11 cellular contexts compared by ENCODE assay signal in the genomic region with DNA sequence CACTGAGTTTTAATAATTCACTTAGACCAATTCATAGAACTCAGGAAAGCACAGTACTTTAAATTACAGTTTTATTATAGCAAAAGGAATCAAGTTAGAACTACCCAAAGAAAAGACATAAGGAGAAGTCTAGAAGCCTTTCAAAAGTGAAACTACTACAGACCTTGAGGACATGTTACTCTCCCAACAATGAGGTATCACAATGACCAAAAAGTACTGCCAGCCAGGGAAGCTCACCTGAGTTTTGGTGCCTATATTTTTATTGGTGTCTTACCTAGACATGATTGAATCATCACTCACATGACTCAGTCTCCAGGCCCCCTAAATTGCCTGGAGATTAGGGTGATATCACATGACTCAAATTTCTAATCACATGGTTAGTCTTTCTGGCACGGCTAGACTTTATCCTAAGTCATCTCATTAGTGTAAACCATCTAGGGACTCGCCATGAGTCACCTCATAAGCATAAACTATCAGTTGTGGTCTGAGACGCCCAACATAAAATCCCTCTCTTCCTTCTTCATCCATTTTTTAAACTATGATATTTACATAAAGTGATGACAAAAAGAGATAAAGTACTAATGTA.
DNase-seq lines count a peak whose midpoint lies in the region; ATAC-seq, FAIRE-seq and TF ChIP-seq lines count a peak whose summit lies in the region.
"Had no signal": no experiment of that assay in that cellular context is flagged by ENCODE, and none has a peak within 500 bp of the region (broad histone marks: within the 10 kb centered on the region; RNA-seq: fewer than 3 reads in every experiment).

No MANE protein-coding gene starts in this region.

- no peak for TF ChIP-seq EP300 in transverse colon (IDR thresholded peaks at IDR 0.05; ENCODE audit: low read depth)

- in situ Hi-C loops in transverse colon (cut with MboI; ENCODE audit: low pct_ligation_motif_present in 1 of 4, low pct_unique_long_range_greater_than_20kb in 1 of 4, low sequenced_read_pairs in 3 of 4) = no loop called here

- ATAC-seq in GM18508 (IDR thresholded peaks at IDR 0.05; ENCODE audit: insufficient read depth, unreplicated experiment) (peak; percentile 73), GM21723 (IDR thresholded peaks at IDR 0.05; ENCODE audit: unreplicated experiment) (peak; percentile 66), HG03565 (IDR thresholded peaks at IDR 0.05; ENCODE audit: unreplicated experiment) (peak; percentile 75)

- TF ChIP-seq POLR2A in transverse colon (IDR thresholded peaks at IDR 0.05) = no peak

- TF ChIP-seq CTCF in bronchial epithelial cell (IDR thresholded peaks at IDR 0.05; ENCODE audit: insufficient read depth, low read length, severe bottlenecking) (no peak), transverse colon (IDR thresholded peaks at IDR 0.05) (no peak)

- intact Hi-C loops in transverse colon (cut with DNase I; ENCODE audit: low total_unique reads) = loop anchor here (10.0 kb wide), 1 partner anchor 478 kb away; no protein-coding TSS in a partner anchor

- no peaks in the 10 kb centered on the region for H3K9me3 ChIP-seq in transverse colon
- H3K9me3 ChIP-seq: Caco-2 had no signal

- WGBS in transverse colon (ENCODE audit: low coverage in 1 of 2), 2 donors = 51 to 56% methylated on average over 3 of the region's 3 CpGs

- H3K27me3 ChIP-seq in bronchial epithelial cell (ENCODE audit: control insufficient read depth, insufficient read depth, low read length) = no peaks in the 10 kb centered on the region
- no peaks in the 10 kb centered on the region for H3K27me3 ChIP-seq in transverse colon

- no peaks in the 10 kb centered on the region for H3K4me1 ChIP-seq in transverse colon
- H3K4me1 ChIP-seq: Caco-2 had no signal

- DNase-seq in bronchial epithelial cell (ENCODE audit: low read depth) (peak; percentile 96), nucleus accumbens (lab: John Stamatoyannopoulos, UW) (no peak), SIG-M5 (lab: John Stamatoyannopoulos, UW) (no peak), T1000 (lab: John Stamatoyannopoulos, UW) (no peak), transverse colon (no peak)
- DNase-seq: activated naive CD4-positive, alpha-beta T cell treated with anti-CD3 and anti-CD28 coated beads, Interleukin-2, amount 10 ng/mL, durations not matched to agents 7 days and 5 days; Caco-2; WERI-Rb-1 had no signal

- H3K27ac ChIP-seq in transverse colon = no peak overlapping the region
- H3K27ac ChIP-seq: WERI-Rb-1 had no signal

- no peak overlapping the region for H3K4me3 ChIP-seq in bronchial epithelial cell (ENCODE audit: low read depth, low read length)
- H3K4me3 ChIP-seq in transverse colon = no peak overlapping the region

- H3K36me3 ChIP-seq in bronchial epithelial cell (ENCODE audit: control insufficient read depth, insufficient read depth, low read length) (no peaks in the 10 kb centered on the region), transverse colon (no peaks in the 10 kb centered on the region)
- H3K36me3 ChIP-seq: WERI-Rb-1 had no signal

- no peak for FAIRE-seq in bronchial epithelial cell (lab: Jason Lieb, UNC)
